Comparison of ENCODE assay signal across 9 cellular contexts in the genomic region with DNA sequence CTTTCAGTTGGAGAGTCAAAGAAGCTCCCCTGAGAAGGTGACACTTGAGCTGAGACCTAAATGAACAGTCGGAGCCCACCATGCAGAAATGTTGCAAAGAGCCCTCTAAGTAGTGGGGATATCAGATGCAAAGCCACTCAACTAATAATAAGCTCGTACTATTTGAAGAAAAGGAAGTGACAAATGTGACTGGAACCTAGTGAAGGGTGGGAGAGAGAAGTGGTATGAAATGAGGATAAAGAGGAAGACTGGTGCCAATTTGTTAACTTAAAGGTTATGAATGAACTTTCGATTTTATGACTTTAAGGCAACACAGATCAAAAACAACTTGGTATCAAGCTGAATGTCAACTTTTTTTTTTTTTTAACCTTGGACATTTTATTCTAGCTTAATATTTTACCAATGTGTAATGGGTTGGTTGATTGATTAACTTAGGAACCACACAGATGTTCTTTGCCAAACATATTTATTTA. TPM values are rescaled to one million over a fixed set of nuclear protein-coding genes. Genes with fewer than 3 reads are reported as not detected.
DNase-seq lines count a peak whose midpoint lies in the region; ATAC-seq lines count a peak whose summit lies in the region.
"Had no signal": no experiment of that assay in that cellular context is flagged by ENCODE, and none has a peak within 500 bp of the region (broad histone marks: within the 10 kb centered on the region; RNA-seq: fewer than 3 reads in every experiment).

No MANE protein-coding gene starts in this region.

- H3K4me1 Mint-ChIP-seq in activated T-cell treated with anti-CD3 and anti-CD28 coated beads, Interleukin-2, amount 50 U/mL, for 24 hours (ENCODE audit: low read depth), result peaks cover 44% of the 10 kb centered on the region
- peaks cover 43% of the 10 kb centered on the region for H3K4me1 Mint-ChIP-seq in activated naive CD8-positive, alpha-beta T cell treated with anti-CD3 and anti-CD28 coated beads for 36 hours
- peaks cover 45% of the 10 kb centered on the region for H3K4me1 Mint-ChIP-seq in stimulated activated naive CD8-positive, alpha-beta T cell treated with anti-CD3 and anti-CD28 coated beads, Interleukin-15, amount 100 ng/mL, for 72 hours

- H3K36me3 Mint-ChIP-seq in activated T-cell treated with anti-CD3 and anti-CD28 coated beads, Interleukin-2, amount 50 U/mL, for 24 hours (ENCODE audit: low read depth), result peaks cover 42% of the 10 kb centered on the region
- H3K36me3 Mint-ChIP-seq in activated naive CD8-positive, alpha-beta T cell treated with anti-CD3 and anti-CD28 coated beads for 36 hours, result peaks cover 27% of the 10 kb centered on the region

- intact Hi-C loops in head of caudate nucleus (cut with DNase I), result no loop called here

- ATAC-seq in HG03064 (IDR thresholded peaks at IDR 0.05; ENCODE audit: low read depth, unreplicated experiment) (peak; percentile 41), esophagus mucosa (no peak)
- no peak for ATAC-seq in stimulated activated naive CD8-positive, alpha-beta T cell treated with anti-CD3 and anti-CD28 coated beads, Interleukin-15, amount 100 ng/mL, for 72 hours
- ATAC-seq: Panc1 had no signal

- no peak overlapping the region for H3K4me3 Mint-ChIP-seq in activated T-cell treated with anti-CD3 and anti-CD28 coated beads, Interleukin-2, amount 50 U/mL, for 24 hours
- peak overlapping the region; percentile 53 for H3K4me3 Mint-ChIP-seq in activated naive CD8-positive, alpha-beta T cell treated with anti-CD3 and anti-CD28 coated beads for 36 hours
- peak overlapping the region; percentile 55 to 71 for H3K4me3 Mint-ChIP-seq in stimulated activated naive CD8-positive, alpha-beta T cell treated with anti-CD3 and anti-CD28 coated beads, Interleukin-15, amount 100 ng/mL, for 72 hours

- H3K27ac Mint-ChIP-seq in activated T-cell treated with anti-CD3 and anti-CD28 coated beads, Interleukin-2, amount 50 U/mL, for 24 hours, result peak overlapping the region; percentile 47
- peak overlapping the region; percentile 82 for H3K27ac Mint-ChIP-seq in activated naive CD8-positive, alpha-beta T cell treated with anti-CD3 and anti-CD28 coated beads for 36 hours
- H3K27ac Mint-ChIP-seq in stimulated activated naive CD8-positive, alpha-beta T cell treated with anti-CD3 and anti-CD28 coated beads, Interleukin-15, amount 100 ng/mL, for 72 hours, result peak overlapping the region; percentile 14 to 25

- DNase-seq in activated T-cell treated with anti-CD3 and anti-CD28 coated beads, Interleukin-2, amount 50 U/mL, for 24 hours, result no peak
- DNase-seq in activated T-cell treated with anti-CD3 and anti-CD28 coated beads for 4 hours, result no peak
- DNase-seq in activated naive CD8-positive, alpha-beta T cell treated with anti-CD3 and anti-CD28 coated beads for 36 hours, result no peak
- no peak for DNase-seq in stimulated activated naive CD8-positive, alpha-beta T cell treated with anti-CD3 and anti-CD28 coated beads, Interleukin-15, amount 100 ng/mL, for 72 hours
- DNase-seq in central memory CD4-positive, alpha-beta T cell, result no peak
- no peak for DNase-seq in head of caudate nucleus

- no peaks in the 10 kb centered on the region for H3K27me3 Mint-ChIP-seq in activated T-cell treated with anti-CD3 and anti-CD28 coated beads, Interleukin-2, amount 50 U/mL, for 24 hours
- H3K27me3 Mint-ChIP-seq in activated naive CD8-positive, alpha-beta T cell treated with anti-CD3 and anti-CD28 coated beads for 36 hours, result no peaks in the 10 kb centered on the region
- H3K27me3 Mint-ChIP-seq in stimulated activated naive CD8-positive, alpha-beta T cell treated with anti-CD3 and anti-CD28 coated beads, Interleukin-15, amount 100 ng/mL, for 72 hours, result no peaks in the 10 kb centered on the region

- H3K9me3 Mint-ChIP-seq in activated T-cell treated with anti-CD3 and anti-CD28 coated beads, Interleukin-2, amount 50 U/mL, for 24 hours, result no peaks in the 10 kb centered on the region
- H3K9me3 Mint-ChIP-seq in activated naive CD8-positive, alpha-beta T cell treated with anti-CD3 and anti-CD28 coated beads for 36 hours, result no peaks in the 10 kb centered on the region
- H3K9me3 Mint-ChIP-seq in stimulated activated naive CD8-positive, alpha-beta T cell treated with anti-CD3 and anti-CD28 coated beads, Interleukin-15, amount 100 ng/mL, for 72 hours, result no peaks in the 10 kb centered on the region

RNA-seq across cellular contexts. Expression of gene LYPLAL1, which starts 14.7 kb away (rescaled TPM):
- 10 to 100 TPM; 25.8 to 26.5 TPM for total RNA-seq in activated naive CD8-positive, alpha-beta T cell treated with anti-CD3 and anti-CD28 coated beads for 36 hours
- 26.7 TPM for total RNA-seq in esophagus mucosa

Comparison
In these comparisons a context has a peak if more than half of its experiments do, and no peak if none do; other contexts are left out.
1. H3K27ac Mint-ChIP-seq: peak in every context shown above with its lines; median percentile 82 in activated naive CD8-positive, alpha-beta T cell treated with anti-CD3 and anti-CD28 coated beads for 36 hours; 47 in activated T-cell treated with anti-CD3 and anti-CD28 coated beads, Interleukin-2, amount 50 U/mL, for 24 hours; 20 in stimulated activated naive CD8-positive, alpha-beta T cell treated with anti-CD3 and anti-CD28 coated beads, Interleukin-15, amount 100 ng/mL, for 72 hours.